ENCODE assay signal across 16 cellular contexts in genomic region chr10:48400129-48400849, GRCh38.
DNase-seq lines count a peak whose midpoint lies in the region; ATAC-seq and TF ChIP-seq lines count a peak whose summit lies in the region.
"Had no signal": no experiment of that assay in that cellular context is flagged by ENCODE, and none has a peak within 500 bp of the region (broad histone marks: within the 10 kb centered on the region; RNA-seq: fewer than 3 reads in every experiment).

No MANE protein-coding gene starts in this region.

- H3K27me3 Mint-ChIP-seq in endothelial cell (ENCODE audit: unreplicated experiment), result peaks cover 1% of the 10 kb centered on the region

- peaks cover 19% of the 10 kb centered on the region for H3K4me1 Mint-ChIP-seq in endothelial cell (ENCODE audit: unreplicated experiment)

- no peak overlapping the region for H3K27ac Mint-ChIP-seq in endothelial cell (ENCODE audit: unreplicated experiment)

- no peak for TF ChIP-seq POLR2A in erythroblast (IDR thresholded peaks at IDR 0.05; ENCODE audit: low read length)

- TF ChIP-seq CTCF in AG09309 (IDR thresholded peaks at IDR 0.05; ENCODE audit: control insufficient read depth, insufficient read depth, low read depth, low read length, missing control alignments), result no peak
- peak; percentile 7 for TF ChIP-seq CTCF in astrocyte of the cerebellum (IDR thresholded peaks at IDR 0.05; ENCODE audit: low read depth, low read length, missing control alignments)
- no peak for TF ChIP-seq CTCF in endothelial cell (IDR thresholded peaks at IDR 0.05; ENCODE audit: unreplicated experiment)

- ATAC-seq in HG02571 (IDR thresholded peaks at IDR 0.05; ENCODE audit: unreplicated experiment), result no peak

- H3K4me3 ChIP-seq in AG09309 (ENCODE audit: control insufficient read depth, low read depth, low read length), result no peak overlapping the region
- H3K4me3 ChIP-seq in astrocyte of the cerebellum (ENCODE audit: low read depth, low read length), result no peak overlapping the region
- H3K4me3 ChIP-seq: uterus had no signal

- in situ Hi-C loops in astrocyte of the cerebellum (cut with HindIII; ENCODE audit: low sequenced_read_pairs), result no loop called here

- no peaks in the 10 kb centered on the region for H3K36me3 Mint-ChIP-seq in endothelial cell (ENCODE audit: low read depth, unreplicated experiment)

- H3K9me3 Mint-ChIP-seq in endothelial cell (ENCODE audit: unreplicated experiment), result no peaks in the 10 kb centered on the region
- H3K9me3 Mint-ChIP-seq: neural crest cell had no signal

- DNase-seq in AG09309 (ENCODE audit: low read depth) (peak; percentile 18), HCEC 1CT (peak; percentile 49), astrocyte of the cerebellum (ENCODE audit: low read depth) (no peak), iris pigment epithelial cell (ENCODE audit: low read depth) (peak; percentile 39), erythroblast (lab: John Stamatoyannopoulos, UW) (no peak), endothelial cell (ENCODE audit: low spot score) (no peak), COR-L47 (lab: John Stamatoyannopoulos, UW) (no peak)
- DNase-seq: activated CD4-positive, CD25-positive, alpha-beta regulatory T cell treated with anti-CD3 and anti-CD28 coated beads, Interleukin-2, amount 50 U/mL, for 72 hours; activated T-cell treated with anti-CD3 and anti-CD28 coated beads, Interleukin-2, amount 50 U/mL, for 48 hours; AML-193; islet precursor cell; KBM-7; stimulated activated CD4-positive, alpha-beta T cell treated with anti-CD3 and anti-CD28 coated beads, Interleukin-12 subunit alpha, Interleukin-12 subunit beta, amount 100 ng/mL, for 4 hours; uterus had no signal

- no peak overlapping the region for H3K4me3 Mint-ChIP-seq in endothelial cell (ENCODE audit: unreplicated experiment)
- H3K4me3 Mint-ChIP-seq: neural crest cell had no signal

Comparison
In these comparisons a context has a peak if more than half of its experiments do, and no peak if none do; other contexts are left out.
1. DNase-seq: peak in AG09309 (single experiment), HCEC 1CT (single experiment) and iris pigment epithelial cell (single experiment); none in astrocyte of the cerebellum (single experiment), erythroblast (0 of 2), endothelial cell (single experiment) and COR-L47 (single experiment).